ENCODE assay signal across 8 cellular contexts in genomic region chr16:88804173-88804551, GRCh38. TPM values are rescaled to one million over a fixed set of nuclear protein-coding genes. Genes with fewer than 3 reads are reported as not detected.
DNase-seq lines count a peak whose midpoint lies in the region; ATAC-seq and TF ChIP-seq lines count a peak whose summit lies in the region.

No MANE protein-coding gene starts in this region.

- ATAC-seq in memory B cell (ENCODE audit: low read depth) = no peak
- ATAC-seq in GM19324 (IDR thresholded peaks at IDR 0.05; ENCODE audit: low FRiP score, unreplicated experiment) = no peak
- ATAC-seq in HG03432 (IDR thresholded peaks at IDR 0.05; ENCODE audit: unreplicated experiment) = no peak

- H3K9me3 Mint-ChIP-seq in HFFc6 (no peaks in the 10 kb centered on the region), memory B cell (no peaks in the 10 kb centered on the region)

- peak overlapping the region; percentile 64 for H3K9ac ChIP-seq in adipocyte (ENCODE audit: low read length)

- H3K4me3 Mint-ChIP-seq in HFFc6 (peak overlapping the region; percentile 81), memory B cell (peak overlapping the region; percentile 44)

- H3K27ac Mint-ChIP-seq in HFFc6 = no peak overlapping the region
- H3K27ac Mint-ChIP-seq in memory B cell = no peak overlapping the region

- no peaks in the 10 kb centered on the region for H3K36me3 Mint-ChIP-seq in HFFc6 (ENCODE audit: low read depth)
- peaks cover 1% of the 10 kb centered on the region for H3K36me3 Mint-ChIP-seq in memory B cell

- H3K4me1 ChIP-seq in adipocyte (ENCODE audit: control insufficient read depth, insufficient read depth, low read length) = peaks cover 8% of the 10 kb centered on the region

- H3K9me3 ChIP-seq in AG04450 (ENCODE audit: control insufficient read depth, insufficient read depth, low read length) (no peaks in the 10 kb centered on the region; the same call in 1 of the 2 replicates), adipocyte (ENCODE audit: control insufficient read depth, low read length) (no peaks in the 10 kb centered on the region)

- POLR2A ChIA-PET in AG04450 (lab: Yijun Ruan, JAX) = interaction anchor here (1.6 kb wide), 1 partner anchor 17 kb away, joined by 4 read pairs; no protein-coding TSS in a partner anchor

- peaks cover 1% of the 10 kb centered on the region; the same call in 1 of the 2 replicates for H3K27me3 Mint-ChIP-seq in HFFc6 (ENCODE audit: insufficient read depth)
- no peaks in the 10 kb centered on the region for H3K27me3 Mint-ChIP-seq in memory B cell

- CTCF ChIA-PET in AG04450 (lab: Charles Lee) = no interaction called here

- intact Hi-C loops in posterior cingulate gyrus (cut with DNase I) = no loop called here

- H3K36me3 ChIP-seq in adipocyte (ENCODE audit: control insufficient read depth, insufficient read depth, low read length, severe bottlenecking) = peaks cover 13% of the 10 kb centered on the region

- TF ChIP-seq CTCF in AG04450 (IDR thresholded peaks at IDR 0.05; ENCODE audit: low read depth, low read length) (no peak), HFFc6 (IDR thresholded peaks at IDR 0.05) (no peak)

- H3K4me3 ChIP-seq in AG04450 (ENCODE audit: low read depth, low read length) (peak overlapping the region; percentile 57), adipocyte (ENCODE audit: low read length) (peak overlapping the region; percentile 63)

- H3K27me3 ChIP-seq in AG04450 (ENCODE audit: control insufficient read depth, insufficient read depth, low read length) = no peaks in the 10 kb centered on the region
- H3K27me3 ChIP-seq in adipocyte (replicated peaks; ENCODE audit: control insufficient read depth, insufficient read depth, low read length) = no peaks in the 10 kb centered on the region

- DNase-seq in AG04450 (ENCODE audit: low read depth, low spot score) = no peak
- no peak for DNase-seq in HFFc6
- DNase-seq in adipocyte (ENCODE audit: low read depth) = no peak
- no peak for DNase-seq in memory B cell (ENCODE audit: low spot score in 2 of 2)
- DNase-seq in posterior cingulate gyrus = no peak
- DNase-seq in stimulated activated CD4-positive, alpha-beta T cell treated with anti-CD3 and anti-CD28 coated beads, Interleukin-1b, Interleukin-23, amount 100 ng/mL, for 48 hours = no peak

- no peak overlapping the region for H3K27ac ChIP-seq in AG04450 (ENCODE audit: low read depth, low read length)

- H3K4me1 Mint-ChIP-seq in HFFc6 (ENCODE audit: low read depth) (peaks cover 5% of the 10 kb centered on the region), memory B cell (peaks cover 8% of the 10 kb centered on the region)

RNA-seq across cellular contexts. Expression of gene CDT1, which starts 0.6 kb away (rescaled TPM):
- 1.2 and 2.4 TPM in 2 replicates for polyA plus RNA-seq in AG04450 (2011; rRNA removed)
- 2.0 TPM in 2 replicates for polyA minus RNA-seq in AG04450 (2011; rRNA and poly(A)+ RNA removed)
- total RNA-seq in HFFc6 (2021; fragmentation: NEBNext Ultra II Directional; extraction: Animal tissue kit (Norgen Biotek cat#: 25700)) = 10 to 100 TPM; 13.3 to 28.2 (median 22.2) TPM

RNA-seq across cellular contexts. Expression of gene APRT, which starts 7.6 kb away (rescaled TPM):
- polyA plus RNA-seq in AG04450 (2011; rRNA removed) = 66.8 and 107 TPM in 2 replicates
- 23.2 and 28.7 TPM in 2 replicates for polyA minus RNA-seq in AG04450 (2011; rRNA and poly(A)+ RNA removed)
- 100 to 1,000 TPM; 123 to 163 (median 130) TPM for total RNA-seq in HFFc6 (2021; fragmentation: NEBNext Ultra II Directional; extraction: Animal tissue kit (Norgen Biotek cat#: 25700))

RNA-seq across cellular contexts. Expression of gene PIEZO1, which starts 19.1 kb away (rescaled TPM):
- 47.0 and 72.7 TPM in 2 replicates for polyA plus RNA-seq in AG04450 (2011; rRNA removed)
- polyA minus RNA-seq in AG04450 (2011; rRNA and poly(A)+ RNA removed) = 62.8 and 92.2 TPM in 2 replicates
- total RNA-seq in HFFc6 (2021; fragmentation: NEBNext Ultra II Directional; extraction: Animal tissue kit (Norgen Biotek cat#: 25700)) = 100 to 1,000 TPM; 238 to 293 (median 264) TPM

RNA-seq across cellular contexts. Expression of gene GALNS, which starts 52.6 kb away (rescaled TPM):
- polyA plus RNA-seq in AG04450 (2011; rRNA removed) = 11.6 and 18.5 TPM in 2 replicates
- 6.4 and 7.4 TPM in 2 replicates for polyA minus RNA-seq in AG04450 (2011; rRNA and poly(A)+ RNA removed)
- total RNA-seq in HFFc6 (2021; fragmentation: NEBNext Ultra II Directional; extraction: Animal tissue kit (Norgen Biotek cat#: 25700)) = 10 to 100 TPM; 16.6 to 20.7 (median 18.2) TPM

RNA-seq across cellular contexts. Expression of gene TRAPPC2L, which starts 52.8 kb away (rescaled TPM):
- 72.8 and 101 TPM in 2 replicates for polyA plus RNA-seq in AG04450 (2011; rRNA removed)
- polyA minus RNA-seq in AG04450 (2011; rRNA and poly(A)+ RNA removed) = 49.5 and 69.6 TPM in 2 replicates
- total RNA-seq in HFFc6 (2021; fragmentation: NEBNext Ultra II Directional; extraction: Animal tissue kit (Norgen Biotek cat#: 25700)) = 10 to 100 TPM; 58.0 to 75.9 (median 65.6) TPM
